Comparison of ENCODE assay signal across 8 cellular contexts in genomic region chr19:797528-798414, GRCh38. TPM values are rescaled to one million over a fixed set of nuclear protein-coding genes. Genes with fewer than 3 reads are reported as not detected.
DNase-seq lines count a peak whose midpoint lies in the region; ATAC-seq, FAIRE-seq and TF ChIP-seq lines count a peak whose summit lies in the region.

No MANE protein-coding gene starts in this region.

- POLR2A ChIA-PET in endothelial cell of umbilical vein (lab: Charles Lee): interaction anchor here (0.5 to 1.3 kb wide), 2 partner anchors 11 to 14 kb away, joined by 4 to 5 read pairs; no protein-coding TSS in a partner anchor

- dilution Hi-C loops in endothelial cell of umbilical vein (cut with MboI; ENCODE audit: extremely low pct_ligation_motif_present, low sequenced_read_pairs): no loop called here

- CTCF ChIA-PET in endothelial cell of umbilical vein (lab: Charles Lee): interaction anchor here (1.0 to 2.0 kb wide), 4 partner anchors 9 to 27 kb away, joined by 3 to 17 read pairs (median 4); no protein-coding TSS in a partner anchor

- DNase-seq in CD4-positive, CD25-positive, alpha-beta regulatory T cell: peak; percentile 78 to 93 (median 88)
- DNase-seq in HPDE6-E6E7 (ENCODE audit: extremely low spot score) (peak; percentile 87), NOMO-1 treated with DMSO at 0.1 percent for 48 hours (lab: John Stamatoyannopoulos, UW; ENCODE audit: unreplicated experiment) (peak; percentile 71), endothelial cell of umbilical vein (ENCODE audit: low read depth, low spot score) (peak; percentile 80), middle frontal gyrus (ENCODE audit: extremely low spot score, low spot score) (peak; percentile 38)
- peak; percentile 82 for DNase-seq in activated CD8-positive, alpha-beta memory T cell treated with anti-CD3 and anti-CD28 coated beads, Interleukin-2, amount 50 U/mL, for 4 hours
- peak; percentile 84 to 87 for DNase-seq in stimulated activated CD8-positive, alpha-beta memory T cell treated with anti-CD3 and anti-CD28 coated beads, Interleukin-15, amount 100 ng/mL, for 48 hours (ENCODE audit: low read depth in 2 of 2)

- H3K4me3 Mint-ChIP-seq in CD4-positive, CD25-positive, alpha-beta regulatory T cell: peak overlapping the region; percentile 82 to 94 (median 92)

- H3K9ac ChIP-seq in endothelial cell of umbilical vein (replicated peaks; ENCODE audit: extremely low read depth, insufficient read depth, low read length): peak overlapping the region; percentile 92

- H3K27ac ChIP-seq in CD4-positive, CD25-positive, alpha-beta regulatory T cell (ENCODE audit: insufficient read depth, low read length, poor library complexity, severe bottlenecking): peak overlapping the region; percentile 80
- H3K27ac ChIP-seq in endothelial cell of umbilical vein (ENCODE audit: insufficient read depth, low read depth, low read length): peak overlapping the region; percentile 73

- no peak for TF ChIP-seq CTCF in endothelial cell of umbilical vein (IDR thresholded peaks at IDR 0.05; ENCODE audit: extremely low read depth in 1 of 2, insufficient read depth in 1 of 2, low read depth in 1 of 2, low read length in 2 of 2)

- peaks cover 16% of the 10 kb centered on the region for H3K36me3 Mint-ChIP-seq in CD4-positive, CD25-positive, alpha-beta regulatory T cell

- peaks cover 0 to 1% (median 0%) of the 10 kb centered on the region in 7 donors for H3K9me3 Mint-ChIP-seq in CD4-positive, CD25-positive, alpha-beta regulatory T cell

- ATAC-seq in CD4-positive, CD25-positive, alpha-beta regulatory T cell (ENCODE audit: low read depth in 2 of 2): peak; percentile 8 to 13
- peak; percentile 36 for ATAC-seq in GM19463 (IDR thresholded peaks at IDR 0.05; ENCODE audit: unreplicated experiment)

- no TSS peak for BruUV-seq in endothelial cell of umbilical vein (replicated peaks; lab: Mats Ljungman, UMichigan)

- no peaks in the 10 kb centered on the region for H3K9me1 ChIP-seq in endothelial cell of umbilical vein (replicated peaks; ENCODE audit: control insufficient read depth, extremely low read depth, insufficient read depth, low read length)

- no peak for FAIRE-seq in endothelial cell of umbilical vein (lab: Jason Lieb, UNC)

- no peaks in the 10 kb centered on the region for H3K27me3 ChIP-seq in CD4-positive, CD25-positive, alpha-beta regulatory T cell (ENCODE audit: control insufficient read depth, insufficient read depth, low read length)
- H3K27me3 ChIP-seq in endothelial cell of umbilical vein (ENCODE audit: control insufficient read depth in 2 of 2, insufficient read depth in 2 of 2, low read length in 2 of 2): no peaks in the 10 kb centered on the region

- H3K27ac Mint-ChIP-seq in CD4-positive, CD25-positive, alpha-beta regulatory T cell: peak overlapping the region in 2 of 3 donors; percentile 51 to 94

- H3K4me3 ChIP-seq in CD4-positive, CD25-positive, alpha-beta regulatory T cell (ENCODE audit: low read depth, low read length): peak overlapping the region; percentile 79
- H3K4me3 ChIP-seq in endothelial cell of umbilical vein (replicated peaks in 1 of 3; ENCODE audit: insufficient read depth in 1 of 3, low read depth in 1 of 3, low read length in 3 of 3): peak overlapping the region; percentile 84 to 93 (median 87)

- no peaks in the 10 kb centered on the region for H4K20me1 ChIP-seq in endothelial cell of umbilical vein (replicated peaks; ENCODE audit: control insufficient read depth, extremely low read depth, insufficient read depth, low read length)

- H2AFZ ChIP-seq in endothelial cell of umbilical vein (ENCODE audit: low read depth, low read length): no peak overlapping the region

- TF ChIP-seq POLR2A in endothelial cell of umbilical vein (IDR thresholded peaks at IDR 0.05; ENCODE audit: low read depth, low read length): peak; percentile 15

- peak overlapping the region; percentile 86 for H3K4me2 ChIP-seq in endothelial cell of umbilical vein (ENCODE audit: insufficient read depth, low read length)

- peaks cover 4% of the 10 kb centered on the region for H3K27me3 Mint-ChIP-seq in CD4-positive, CD25-positive, alpha-beta regulatory T cell

- H3K9me3 ChIP-seq in CD4-positive, CD25-positive, alpha-beta regulatory T cell (ENCODE audit: control insufficient read depth in 2 of 2, low read length in 2 of 2): no peaks in the 10 kb centered on the region
- no peaks in the 10 kb centered on the region for H3K9me3 ChIP-seq in endothelial cell of umbilical vein (replicated peaks; ENCODE audit: control insufficient read depth, insufficient read depth, low read length)

- peaks cover 51% of the 10 kb centered on the region for H3K4me1 ChIP-seq in CD4-positive, CD25-positive, alpha-beta regulatory T cell (ENCODE audit: control insufficient read depth, insufficient read depth, low read length, poor library complexity, severe bottlenecking)
- peaks cover 38% of the 10 kb centered on the region for H3K4me1 ChIP-seq in endothelial cell of umbilical vein (ENCODE audit: control insufficient read depth, extremely low read depth, insufficient read depth, low read length)

- peaks cover 0 to 44% (median 21%) of the 10 kb centered on the region in 4 donors for H3K4me1 Mint-ChIP-seq in CD4-positive, CD25-positive, alpha-beta regulatory T cell

- intact Hi-C loops in endothelial cell of umbilical vein (cut with micrococcal nuclease): loop anchor here (1.0 to 10.0 kb wide), 4 partner anchors 8 to 447 kb away; partner anchors contain the start of genes ATP5F1D and MIDN

- peaks cover 5% of the 10 kb centered on the region for H3K36me3 ChIP-seq in CD4-positive, CD25-positive, alpha-beta regulatory T cell (ENCODE audit: control insufficient read depth, insufficient read depth, low read length)
- H3K36me3 ChIP-seq in endothelial cell of umbilical vein (ENCODE audit: control insufficient read depth in 2 of 2, extremely low read depth in 1 of 2, insufficient read depth in 2 of 2, low read length in 2 of 2): peaks cover 14 to 16% of the 10 kb centered on the region in 2 experiments

- H3K79me2 ChIP-seq in endothelial cell of umbilical vein (ENCODE audit: control insufficient read depth, insufficient read depth, low read length): peaks cover 50% of the 10 kb centered on the region

RNA-seq across cellular contexts. Expression of gene PTBP1, which starts 0.5 kb away (rescaled TPM):
- 308 TPM for total RNA-seq in CD4-positive, CD25-positive, alpha-beta regulatory T cell
- polyA plus RNA-seq in CD4-positive, CD25-positive, alpha-beta regulatory T cell: 100 to 1,000 TPM; 108 to 132 (median 126) TPM
- 607 and 623 TPM in 2 replicates for total RNA-seq in endothelial cell of umbilical vein
- polyA plus RNA-seq in endothelial cell of umbilical vein: 382 and 465 TPM in 2 replicates
- 214 and 242 TPM in 2 replicates for polyA plus RNA-seq in endothelial cell of umbilical vein (2011; cell fraction: cytosol; rRNA removed)
- polyA plus RNA-seq in endothelial cell of umbilical vein (2011; cell fraction: nucleus; rRNA removed): 500 and 584 TPM in 2 replicates
- 424 and 517 TPM in 2 replicates for polyA plus RNA-seq in endothelial cell of umbilical vein (2012)
- 274 and 326 TPM in 2 replicates for polyA minus RNA-seq in endothelial cell of umbilical vein
- 213 TPM for polyA minus RNA-seq in endothelial cell of umbilical vein (2011; cell fraction: cytosol; rRNA and poly(A)+ RNA removed)
- polyA minus RNA-seq in endothelial cell of umbilical vein (2011; cell fraction: nucleus; rRNA and poly(A)+ RNA removed): 251 and 318 TPM in 2 replicates

RNA-seq across cellular contexts. Expression of gene PLPPR3, which starts 24.0 kb away (rescaled TPM):
- not detected for total RNA-seq in CD4-positive, CD25-positive, alpha-beta regulatory T cell
- polyA plus RNA-seq in CD4-positive, CD25-positive, alpha-beta regulatory T cell: not detected
- 0.76 and 1.2 TPM in 2 replicates for total RNA-seq in endothelial cell of umbilical vein
- 1.1 and 2.0 TPM in 2 replicates for polyA plus RNA-seq in endothelial cell of umbilical vein
- polyA plus RNA-seq in endothelial cell of umbilical vein (2011; cell fraction: cytosol; rRNA removed): 0.30 and 0.52 TPM in 2 replicates
- polyA plus RNA-seq in endothelial cell of umbilical vein (2011; cell fraction: nucleus; rRNA removed): 0.28 and 0.41 TPM in 2 replicates
- polyA plus RNA-seq in endothelial cell of umbilical vein (2012): 1.3 and 5.6 TPM in 2 replicates
- 0.76 and 0.83 TPM in 2 replicates for polyA minus RNA-seq in endothelial cell of umbilical vein
- not detected for polyA minus RNA-seq in endothelial cell of umbilical vein (2011; cell fraction: cytosol; rRNA and poly(A)+ RNA removed)
- polyA minus RNA-seq in endothelial cell of umbilical vein (2011; cell fraction: nucleus; rRNA and poly(A)+ RNA removed): 0.19 TPM in 2 replicates

RNA-seq across cellular contexts. Expression of gene AZU1, which starts 29.9 kb away (rescaled TPM):
- 0.59 TPM for total RNA-seq in CD4-positive, CD25-positive, alpha-beta regulatory T cell
- not detected for polyA plus RNA-seq in CD4-positive, CD25-positive, alpha-beta regulatory T cell
- total RNA-seq in endothelial cell of umbilical vein: not detected in 2 replicates
- polyA plus RNA-seq in endothelial cell of umbilical vein: 0.12 TPM in 1 of 2 replicates, not detected in the other
- not detected in 2 replicates for polyA plus RNA-seq in endothelial cell of umbilical vein (2011; cell fraction: cytosol; rRNA removed)
- polyA plus RNA-seq in endothelial cell of umbilical vein (2011; cell fraction: nucleus; rRNA removed): not detected in 2 replicates
- not detected in 2 replicates for polyA plus RNA-seq in endothelial cell of umbilical vein (2012)
- polyA minus RNA-seq in endothelial cell of umbilical vein: not detected in 2 replicates
- polyA minus RNA-seq in endothelial cell of umbilical vein (2011; cell fraction: cytosol; rRNA and poly(A)+ RNA removed): not detected
- not detected in 2 replicates for polyA minus RNA-seq in endothelial cell of umbilical vein (2011; cell fraction: nucleus; rRNA and poly(A)+ RNA removed)

RNA-seq across cellular contexts. Expression of gene PRTN3, which starts 43.0 kb away (rescaled TPM):
- not detected for total RNA-seq in CD4-positive, CD25-positive, alpha-beta regulatory T cell
- polyA plus RNA-seq in CD4-positive, CD25-positive, alpha-beta regulatory T cell: not detected
- total RNA-seq in endothelial cell of umbilical vein: not detected in 2 replicates
- polyA plus RNA-seq in endothelial cell of umbilical vein: not detected in 2 replicates
- not detected in 2 replicates for polyA plus RNA-seq in endothelial cell of umbilical vein (2011; cell fraction: cytosol; rRNA removed)
- not detected in 2 replicates for polyA plus RNA-seq in endothelial cell of umbilical vein (2011; cell fraction: nucleus; rRNA removed)
- not detected in 2 replicates for polyA plus RNA-seq in endothelial cell of umbilical vein (2012)
- polyA minus RNA-seq in endothelial cell of umbilical vein: not detected in 2 replicates
- not detected for polyA minus RNA-seq in endothelial cell of umbilical vein (2011; cell fraction: cytosol; rRNA and poly(A)+ RNA removed)
- not detected in 2 replicates for polyA minus RNA-seq in endothelial cell of umbilical vein (2011; cell fraction: nucleus; rRNA and poly(A)+ RNA removed)

RNA-seq across cellular contexts. Expression of gene MISP, which starts 46.9 kb away (rescaled TPM):
- total RNA-seq in CD4-positive, CD25-positive, alpha-beta regulatory T cell: not detected
- polyA plus RNA-seq in CD4-positive, CD25-positive, alpha-beta regulatory T cell: not detected
- total RNA-seq in endothelial cell of umbilical vein: not detected in 2 replicates
- not detected in 2 replicates for polyA plus RNA-seq in endothelial cell of umbilical vein
- polyA plus RNA-seq in endothelial cell of umbilical vein (2011; cell fraction: cytosol; rRNA removed): not detected in 2 replicates
- polyA plus RNA-seq in endothelial cell of umbilical vein (2011; cell fraction: nucleus; rRNA removed): not detected in 2 replicates
- not detected in 2 replicates for polyA plus RNA-seq in endothelial cell of umbilical vein (2012)
- polyA minus RNA-seq in endothelial cell of umbilical vein: not detected in 2 replicates
- 47.4 TPM for polyA minus RNA-seq in endothelial cell of umbilical vein (2011; cell fraction: cytosol; rRNA and poly(A)+ RNA removed)
- 0.14 TPM in 1 of 2 replicates, not detected in the other for polyA minus RNA-seq in endothelial cell of umbilical vein (2011; cell fraction: nucleus; rRNA and poly(A)+ RNA removed)

Comparison
In these comparisons a context has a peak if more than half of its experiments do, and no peak if none do; other contexts are left out.
1. Peak in every context shown above with its lines: DNase-seq, ATAC-seq, H3K4me3 ChIP-seq and H3K27ac ChIP-seq.
2. DNase-seq: peak in every context shown above with its lines; median percentile 88 in CD4-positive, CD25-positive, alpha-beta regulatory T cell; 87 in HPDE6-E6E7; 86 in stimulated activated CD8-positive, alpha-beta memory T cell treated with anti-CD3 and anti-CD28 coated beads, Interleukin-15, amount 100 ng/mL, for 48 hours; 82 in activated CD8-positive, alpha-beta memory T cell treated with anti-CD3 and anti-CD28 coated beads, Interleukin-2, amount 50 U/mL, for 4 hours; 80 in endothelial cell of umbilical vein; 71 in NOMO-1 treated with DMSO at 0.1 percent for 48 hours; 38 in middle frontal gyrus.